In genomic region chr5:133933670-133934295, GRCh38 we compare ENCODE assay signal across 1 cellular context.
TF ChIP-seq lines count a peak whose summit lies in the region.

No MANE protein-coding gene starts in this region.

TF ChIP-seq in K562, 482 proteins besides CTCF, POLR2A, EP300 and RAD21 (continued from another document):
- 0 out of 2 replicates have a peak, but pooled peaks have one; percentile 57 for TF ChIP-seq LARP7 (IDR thresholded peaks at IDR 0.05)
- 0 out of 2 replicates have a peak, but pooled peaks have one; percentile 48 for TF ChIP-seq ZBTB2 (IDR thresholded peaks at IDR 0.05)
- TF ChIP-seq TAF7 (tag; IDR thresholded peaks at IDR 0.05) = no peak
- no peak for TF ChIP-seq ZKSCAN1 (IDR thresholded peaks at IDR 0.05; ENCODE audit: low read depth, low read length)
- no peak for TF ChIP-seq ZNF778 (CRISPR knock-in tag; IDR thresholded peaks at IDR 0.05)
- TF ChIP-seq PHB2 (IDR thresholded peaks at IDR 0.05; ENCODE audit: low read depth) = peak; percentile 49; the same call in 1 of the 2 replicates
- 0 out of 2 replicates have a peak, but pooled peaks have one; percentile 58 for TF ChIP-seq ELF4 (CRISPR knock-in tag; IDR thresholded peaks at IDR 0.05)
- no peak for TF ChIP-seq ZNF280A (IDR thresholded peaks at IDR 0.05; ENCODE audit: low read depth, partially characterized antibody)
- peak in 1 of 2 experiments; percentile 42; a peak in 1 of 4 replicates for TF ChIP-seq HDAC1 (IDR thresholded peaks at IDR 0.05)
- 0 out of 2 replicates have a peak, but pooled peaks have one; percentile 26 for TF ChIP-seq GATAD2A (IDR thresholded peaks at IDR 0.05)
- 0 out of 2 replicates have a peak, but pooled peaks have one; percentile 16 for TF ChIP-seq HDGF (IDR thresholded peaks at IDR 0.05)
- no peak for TF ChIP-seq CBFA2T2 (conservative IDR thresholded peaks at IDR 0.05)
- no peak for TF ChIP-seq CEBPG (CRISPR knock-in tag; IDR thresholded peaks at IDR 0.05)
- TF ChIP-seq CEBPG (tag; conservative IDR thresholded peaks at IDR 0.05 in 1 of 2, IDR thresholded peaks at IDR 0.05 in 1 of 2) = no peak
- TF ChIP-seq OTX1 (CRISPR knock-in tag; IDR thresholded peaks at IDR 0.05) = peak; percentile 59; the same call in 1 of the 2 replicates
- no peak for TF ChIP-seq ZNF165 (CRISPR knock-in tag; IDR thresholded peaks at IDR 0.05; ENCODE audit: borderline replicate concordance)
- TF ChIP-seq ZNF263 (CRISPR knock-in tag; IDR thresholded peaks at IDR 0.05; ENCODE audit: borderline replicate concordance) = peak; percentile 42; the same call in 1 of the 2 replicates
- TF ChIP-seq MLLT1 (IDR thresholded peaks at IDR 0.05) = peak; percentile 42 to 62; a peak in 1 of 4 replicates
TF ChIP-seq in K562: peak in this region for 11.
